ENCODE assay signal across 10 cellular contexts in genomic region chr19:33177417-33177976, GRCh38. TPM values are rescaled to one million over a fixed set of nuclear protein-coding genes. Genes with fewer than 3 reads are reported as not detected.
DNase-seq lines count a peak whose midpoint lies in the region; ATAC-seq and TF ChIP-seq lines count a peak whose summit lies in the region.
"Had no signal": no experiment of that assay in that cellular context is flagged by ENCODE, and none has a peak within 500 bp of the region (broad histone marks: within the 10 kb centered on the region; RNA-seq: fewer than 3 reads in every experiment).

No MANE protein-coding gene starts in this region.

- H3K36me3 Mint-ChIP-seq in natural killer cell = peaks cover 7% of the 10 kb centered on the region

- peaks cover 43 to 51% of the 10 kb centered on the region in 2 donors for H3K4me1 Mint-ChIP-seq in natural killer cell

- peak; percentile 54 for TF ChIP-seq CTCF in RWPE2 (IDR thresholded peaks at IDR 0.05; ENCODE audit: poor library complexity, severe bottlenecking)
- TF ChIP-seq CTCF in natural killer cell (IDR thresholded peaks at IDR 0.05) = peak; percentile 72

- H3K4me3 Mint-ChIP-seq in natural killer cell = peak overlapping the region; percentile 100

- H3K4me3 ChIP-seq in RWPE2 (ENCODE audit: severe bottlenecking) = peak overlapping the region; percentile 61

- no peaks in the 10 kb centered on the region for H3K4me1 ChIP-seq in RWPE2 (ENCODE audit: insufficient read depth, poor library complexity, severe bottlenecking)

- intact Hi-C loops in natural killer cell (cut with micrococcal nuclease) = loop anchor here (1.0 to 2.0 kb wide), 2 partner anchors 97 to 196 kb away; partner anchors contain the start of genes CEBPG and GPATCH1

- H3K9me3 Mint-ChIP-seq in natural killer cell = no peaks in the 10 kb centered on the region

- peak overlapping the region; percentile 100 for H3K27ac Mint-ChIP-seq in natural killer cell

- peaks cover 5 to 6% of the 10 kb centered on the region in 2 donors for H3K27me3 Mint-ChIP-seq in natural killer cell (ENCODE audit: low read depth in 2 of 2)

- no peaks in the 10 kb centered on the region for H3K27me3 ChIP-seq in RWPE2 (ENCODE audit: insufficient read depth, poor library complexity, severe bottlenecking)

- H3K27ac ChIP-seq in RWPE2 (ENCODE audit: poor library complexity, severe bottlenecking) = no peak overlapping the region

- ATAC-seq in HG03025 (IDR thresholded peaks at IDR 0.05; ENCODE audit: low FRiP score, unreplicated experiment) (peak; percentile 25), RWPE2 (ENCODE audit: low read depth) (peak; percentile 32), natural killer cell (peak; percentile 68 to 84 (median 69)), HG02798 (IDR thresholded peaks at IDR 0.05; ENCODE audit: poor library complexity, unreplicated experiment) (no peak)

- no peaks in the 10 kb centered on the region for H3K36me3 ChIP-seq in RWPE2 (ENCODE audit: low read depth)

- DNase-seq in stimulated activated CD4-positive, alpha-beta T cell treated with anti-CD3 and anti-CD28 coated beads, TNF-alpha, amount 100 ng/mL, for 1 hour (ENCODE audit: low read depth in 3 of 3, low spot score in 1 of 3) = peak in 2 of 3 donors; percentile 55 to 56
- no peak for DNase-seq in stimulated activated CD4-positive, alpha-beta T cell treated with anti-CD3 and anti-CD28 coated beads, Interleukin-4, amount 100 ng/mL, for 4 hours
- no peak for DNase-seq in RWPE2 (ENCODE audit: low spot score)
- peak; percentile 81 for DNase-seq in effector CD8-positive, alpha-beta T cell (lab: John Stamatoyannopoulos, UW)
- no peak for DNase-seq in natural killer cell
- DNase-seq in cerebellar nuclear complex (lab: John Stamatoyannopoulos, UW) = no peak

- H3K9me3 ChIP-seq in RWPE2 (ENCODE audit: severe bottlenecking) = no peaks in the 10 kb centered on the region

RNA-seq across cellular contexts. Expression of gene LRP3, which starts 16.6 kb away (rescaled TPM):
- under 1 TPM in 2 of 3 donors, not detected in 1; 0.33 to 0.38 TPM for total RNA-seq in natural killer cell

RNA-seq across cellular contexts. Expression of gene WDR88, which starts 45.6 kb away (rescaled TPM):
- not detected for total RNA-seq in natural killer cell
- total RNA-seq: RPMI7951, subcutaneous adipose tissue had no signal

RNA-seq across cellular contexts. Expression of gene SLC7A10, which starts 48.2 kb away (rescaled TPM):
- not detected for total RNA-seq in natural killer cell
- total RNA-seq: RPMI7951 had no signal

Comparison
In these comparisons a context has a peak if more than half of its experiments do, and no peak if none do; other contexts are left out.
1. DNase-seq: peak in stimulated activated CD4-positive, alpha-beta T cell treated with anti-CD3 and anti-CD28 coated beads, TNF-alpha, amount 100 ng/mL, for 1 hour (2 of 3) and effector CD8-positive, alpha-beta T cell (single experiment); none in stimulated activated CD4-positive, alpha-beta T cell treated with anti-CD3 and anti-CD28 coated beads, Interleukin-4, amount 100 ng/mL, for 4 hours (0 of 2), RWPE2 (single experiment), natural killer cell (single experiment) and cerebellar nuclear complex (0 of 2).